Comparison of ENCODE assay signal across 8 cellular contexts in the genomic region with DNA sequence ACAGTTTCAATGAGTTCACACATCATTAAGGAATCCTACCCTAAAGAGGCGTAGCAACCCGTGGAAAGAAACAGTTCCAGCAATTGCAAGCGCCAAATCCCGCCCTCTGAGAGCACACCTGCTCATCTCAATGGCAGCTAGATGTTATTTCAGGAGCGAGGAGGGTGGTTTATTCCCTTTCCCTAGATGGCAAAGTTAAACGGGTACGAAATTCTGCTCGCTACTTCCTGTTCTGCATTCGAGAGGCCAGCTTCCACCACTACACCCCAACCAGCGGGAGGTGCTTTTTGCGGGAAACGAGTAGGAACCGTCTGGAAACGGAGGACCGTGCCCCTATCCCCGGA. TPM values are rescaled to one million over a fixed set of nuclear protein-coding genes. Genes with fewer than 3 reads are reported as not detected.
DNase-seq lines count a peak whose midpoint lies in the region; ATAC-seq lines count a peak whose summit lies in the region.

No MANE protein-coding gene starts in this region.

- H4K12ac ChIP-seq in trophoblast cell (ENCODE audit: low read depth, low read length), result peak overlapping the region; percentile 61

- H4K8ac ChIP-seq in trophoblast cell (ENCODE audit: low read depth, low read length), result peak overlapping the region; percentile 95

- peaks cover 5% of the 10 kb centered on the region for H3K79me1 ChIP-seq in trophoblast cell (ENCODE audit: low read length)

- H2BK5ac ChIP-seq in trophoblast cell (ENCODE audit: low read depth, low read length, poor library complexity), result peak overlapping the region; percentile 58

- H3K4ac ChIP-seq in trophoblast cell (ENCODE audit: low read depth, low read length), result peak overlapping the region; percentile 82

- H3K14ac ChIP-seq in trophoblast cell (ENCODE audit: low read length), result peak overlapping the region; percentile 71

- H3K4me1 ChIP-seq in trophoblast cell (ENCODE audit: control insufficient read depth in 1 of 2, insufficient read depth in 2 of 2, low read length in 2 of 2), result peaks cover 7% of the 10 kb centered on the region in 2 experiments

- H3K27ac ChIP-seq in trophoblast cell (ENCODE audit: low read depth, low read length), result peak overlapping the region; percentile 15

- H4K91ac ChIP-seq in trophoblast cell (ENCODE audit: low read depth, low read length), result peak overlapping the region; percentile 77

- peak overlapping the region; percentile 67 for H3K4me2 ChIP-seq in trophoblast cell (ENCODE audit: low read length)

- H2AFZ ChIP-seq in trophoblast cell (ENCODE audit: insufficient read depth, low read length, poor library complexity), result peak overlapping the region; percentile 74

- H3K27me3 ChIP-seq in trophoblast cell (ENCODE audit: insufficient read depth, low read length), result no peaks in the 10 kb centered on the region

- WGBS in trophoblast cell (ENCODE audit: extremely low coverage, insufficient coverage, insufficient read length), result no CpG with 5 or more reads among the region's 16 CpGs

- H3K4me3 ChIP-seq in trophoblast cell (ENCODE audit: low read depth, low read length), result peak overlapping the region; percentile 85

- H2BK12ac ChIP-seq in trophoblast cell (ENCODE audit: low read length), result no peak overlapping the region

- peak overlapping the region; percentile 28 for H2AK5ac ChIP-seq in trophoblast cell (ENCODE audit: low read length)

- peak; percentile 22 for DNase-seq in activated T-cell treated with anti-CD3 and anti-CD28 coated beads for 1 hour (ENCODE audit: low read depth)
- no peak for DNase-seq in activated T-cell treated with anti-CD3 and anti-CD28 coated beads, Interleukin-2, amount 50 U/mL, for 48 hours
- DNase-seq in NCI-H2171 (lab: John Stamatoyannopoulos, UW), result peak; percentile 21
- peak; percentile 27 for DNase-seq in activated T-cell treated with anti-CD3 and anti-CD28 coated beads for 48 hours (ENCODE audit: low read depth)
- DNase-seq in glomerular visceral epithelial cell (ENCODE audit: extremely low spot score), result peak; percentile 72
- peak; percentile 84 to 86 for DNase-seq in trophoblast cell
- DNase-seq in SK-N-DZ (ENCODE audit: low spot score), result no peak

- ATAC-seq in HG02852 (IDR thresholded peaks at IDR 0.05; ENCODE audit: unreplicated experiment), result peak; percentile 10

- peak overlapping the region; percentile 94 for H3K9ac ChIP-seq in trophoblast cell (ENCODE audit: low read length)

- peak overlapping the region; percentile 93 for H3K18ac ChIP-seq in trophoblast cell (ENCODE audit: low read length)

- no peaks in the 10 kb centered on the region for H3K36me3 ChIP-seq in trophoblast cell (ENCODE audit: control insufficient read depth in 1 of 2, insufficient read depth in 2 of 2, low read length in 2 of 2)

- H2BK120ac ChIP-seq in trophoblast cell (ENCODE audit: insufficient read depth, low read length, poor library complexity), result peak overlapping the region; percentile 64

- H3K9me3 ChIP-seq in trophoblast cell (ENCODE audit: insufficient read depth, low read depth, low read length), result no peaks in the 10 kb centered on the region

- no peak overlapping the region for H3K23ac ChIP-seq in trophoblast cell (ENCODE audit: low read length)

- H3K79me2 ChIP-seq in trophoblast cell (ENCODE audit: control insufficient read depth, insufficient read depth, low read length, poor library complexity), result peaks cover 5% of the 10 kb centered on the region

RNA-seq across cellular contexts. Expression of gene VPS29, which starts 0.6 kb away (rescaled TPM):
- polyA plus RNA-seq in trophoblast cell (2013), result 110 and 119 TPM in 2 replicates
- 88.4 and 108 TPM in 2 replicates for polyA plus RNA-seq in SK-N-DZ (2014; cell fraction: cytosol; rRNA removed)
- 138 and 199 TPM in 2 replicates for polyA plus RNA-seq in SK-N-DZ (2014; cell fraction: nucleus; rRNA removed)

RNA-seq across cellular contexts. Expression of gene RAD9B, which starts 0.8 kb away (rescaled TPM):
- 0.08 and 0.11 TPM in 2 replicates for polyA plus RNA-seq in trophoblast cell (2013)
- 0.28 and 0.42 TPM in 2 replicates for polyA plus RNA-seq in SK-N-DZ (2014; cell fraction: cytosol; rRNA removed)
- polyA plus RNA-seq in SK-N-DZ (2014; cell fraction: nucleus; rRNA removed), result 0.05 and 0.19 TPM in 2 replicates

RNA-seq across cellular contexts. Expression of gene FAM216A, which starts 32.7 kb away (rescaled TPM):
- 2.7 and 3.3 TPM in 2 replicates for polyA plus RNA-seq in trophoblast cell (2013)
- polyA plus RNA-seq in SK-N-DZ (2014; cell fraction: cytosol; rRNA removed), result 118 and 149 TPM in 2 replicates
- polyA plus RNA-seq in SK-N-DZ (2014; cell fraction: nucleus; rRNA removed), result 121 and 137 TPM in 2 replicates

RNA-seq across cellular contexts. Expression of gene GPN3, which starts 33.3 kb away (rescaled TPM):
- polyA plus RNA-seq in trophoblast cell (2013), result 26.1 TPM in 2 replicates
- polyA plus RNA-seq in SK-N-DZ (2014; cell fraction: cytosol; rRNA removed), result 49.2 and 55.9 TPM in 2 replicates
- 30.3 and 55.0 TPM in 2 replicates for polyA plus RNA-seq in SK-N-DZ (2014; cell fraction: nucleus; rRNA removed)

RNA-seq across cellular contexts. Expression of gene ARPC3, which starts 51.2 kb away (rescaled TPM):
- polyA plus RNA-seq in trophoblast cell (2013), result 393 and 398 TPM in 2 replicates
- polyA plus RNA-seq in SK-N-DZ (2014; cell fraction: cytosol; rRNA removed), result 401 and 432 TPM in 2 replicates
- 213 and 442 TPM in 2 replicates for polyA plus RNA-seq in SK-N-DZ (2014; cell fraction: nucleus; rRNA removed)

Comparison
In these comparisons a context has a peak if more than half of its experiments do, and no peak if none do; other contexts are left out.
1. DNase-seq: peak in activated T-cell treated with anti-CD3 and anti-CD28 coated beads for 1 hour (single experiment), NCI-H2171 (single experiment), activated T-cell treated with anti-CD3 and anti-CD28 coated beads for 48 hours (single experiment), glomerular visceral epithelial cell (single experiment) and trophoblast cell (2 of 2); none in activated T-cell treated with anti-CD3 and anti-CD28 coated beads, Interleukin-2, amount 50 U/mL, for 48 hours (0 of 2) and SK-N-DZ (single experiment).